In the genomic region with DNA sequence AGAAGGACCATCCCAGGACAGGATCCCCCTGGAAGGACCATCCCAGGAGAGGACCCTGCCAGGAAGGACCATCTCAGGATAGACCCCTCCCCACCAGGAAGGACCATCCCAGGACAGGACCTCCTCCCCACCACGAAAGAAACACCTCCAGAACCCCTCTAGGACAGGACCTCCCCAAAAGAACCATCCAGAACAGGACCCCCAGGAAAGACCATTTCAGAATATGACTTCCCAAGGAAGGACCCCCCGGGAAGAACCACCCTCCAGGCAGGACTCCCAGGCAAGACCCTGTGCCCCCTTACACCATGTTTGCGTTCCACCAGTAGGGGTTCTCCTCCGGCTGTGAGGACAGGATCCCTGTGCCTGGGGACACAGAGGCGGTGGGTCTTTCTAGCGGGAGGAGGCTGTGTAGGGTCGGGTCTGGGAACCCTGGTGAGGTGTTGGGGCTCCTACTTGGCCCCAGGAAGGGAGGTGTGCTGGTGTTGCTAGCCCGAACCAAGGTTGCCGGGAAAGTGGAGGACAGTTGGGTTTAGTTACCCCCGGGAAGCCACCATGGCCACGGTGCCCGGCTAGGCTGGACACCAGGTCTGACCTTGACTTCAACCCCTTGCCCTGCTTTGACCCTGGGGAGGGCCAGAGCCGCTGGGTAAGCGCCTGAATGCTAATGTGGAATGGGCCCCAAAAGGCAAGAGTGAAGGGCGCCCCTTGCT, we compare ENCODE assay signal across 12 cellular contexts. TPM values are rescaled to one million over a fixed set of nuclear protein-coding genes. Genes with fewer than 3 reads are reported as not detected.
A peak's percentile ranks its signal among the peaks of the same experiment; 100 is the strongest.
DNase-seq lines count a peak whose midpoint lies in the region; ATAC-seq lines count a peak whose summit lies in the region.
"Had no signal": no experiment of that assay in that cellular context is flagged by ENCODE, and none has a peak within 500 bp of the region (broad histone marks: within the 10 kb centered on the region; RNA-seq: fewer than 3 reads in every experiment).

No MANE protein-coding gene starts in this region.

- no peak overlapping the region for H2BK15ac ChIP-seq in mesendoderm (replicated peaks; ENCODE audit: low read depth)

- H3K4me1 Mint-ChIP-seq in activated T-helper 17 cell treated with anti-CD3 and anti-CD28 coated beads, Interleukin-2, amount 50 U/mL, for 72 hours: no peaks in the 10 kb centered on the region

- H3K23ac ChIP-seq in mesendoderm (ENCODE audit: low read length): no peak overlapping the region

- in situ Hi-C loops in HAP-1 (cut with MboI; ENCODE audit: low sequenced_read_pairs): no loop called here

- H3K27ac ChIP-seq in BLaER1 treated with 17β-estradiol and CSF1 and Interleukin-3, amounts not matched to agents 10 nM and 100 nM: no peak overlapping the region
- H3K27ac ChIP-seq in mesendoderm (ENCODE audit: low read depth, low read length): no peak overlapping the region
- H3K27ac ChIP-seq in effector memory CD4-positive, alpha-beta T cell (ENCODE audit: insufficient read depth, low read length, poor library complexity, severe bottlenecking): no peak overlapping the region

- no peaks in the 10 kb centered on the region for H3K36me3 ChIP-seq in BLaER1 treated with 17β-estradiol and CSF1 and Interleukin-3, amounts not matched to agents 10 nM and 100 nM
- H3K36me3 ChIP-seq in HAP-1 (replicated peaks) (no peaks in the 10 kb centered on the region), mesendoderm (ENCODE audit: control insufficient read depth, insufficient read depth, low read length) (no peaks in the 10 kb centered on the region)
- H3K36me3 ChIP-seq in effector memory CD4-positive, alpha-beta T cell (ENCODE audit: control insufficient read depth, insufficient read depth, low read length): no peaks in the 10 kb centered on the region
- H3K36me3 ChIP-seq: Peyer's patch had no signal

- H3K9ac ChIP-seq in BLaER1 treated with 17β-estradiol and CSF1 and Interleukin-3, amounts not matched to agents 10 nM and 100 nM: peak overlapping the region in 2 of 11 experiments; percentile 61 to 66; a peak in 2 of 22 replicates
- H3K9ac ChIP-seq in mesendoderm (ENCODE audit: low read length): peak overlapping the region; percentile 42

- peaks cover 14% of the 10 kb centered on the region for H3K27me3 Mint-ChIP-seq in activated T-helper 17 cell treated with anti-CD3 and anti-CD28 coated beads, Interleukin-2, amount 50 U/mL, for 72 hours

- no peak for DNase-seq in HAP-1 (ENCODE audit: low spot score in 2 of 2)
- no peak for DNase-seq in mesendoderm
- no peak for DNase-seq in NCI-H128 (lab: John Stamatoyannopoulos, UW; ENCODE audit: unreplicated experiment)
- DNase-seq in effector memory CD4-positive, alpha-beta T cell: no peak
- no peak for DNase-seq in central memory CD4-positive, alpha-beta T cell
- no peak for DNase-seq in H4 (ENCODE audit: low spot score)
- DNase-seq: DMS153, NCI-H2029 treated with DMSO at 0.1 percent for 48 hours had no signal

- H4K5ac ChIP-seq in mesendoderm (ENCODE audit: low read length): no peak overlapping the region

- H3K4me1 ChIP-seq in BLaER1 treated with 17β-estradiol and CSF1 and Interleukin-3, amounts not matched to agents 10 nM and 100 nM: peaks cover 14 to 28% (median 23%) of the 10 kb centered on the region in 10 experiments; a peak in 19 of 20 replicates
- H3K4me1 ChIP-seq in HAP-1 (no peaks in the 10 kb centered on the region; the same call in 1 of the 2 replicates), mesendoderm (ENCODE audit: control insufficient read depth, low read depth, low read length) (peaks cover 4% of the 10 kb centered on the region)
- peaks cover 17% of the 10 kb centered on the region for H3K4me1 ChIP-seq in effector memory CD4-positive, alpha-beta T cell (ENCODE audit: control insufficient read depth, insufficient read depth, low read length, poor library complexity, severe bottlenecking)

- peak overlapping the region in 7 of 10 experiments; percentile 54 to 69 (median 58); a peak in 6 of 20 replicates for H3K4me3 ChIP-seq in BLaER1 treated with 17β-estradiol and CSF1 and Interleukin-3, amounts not matched to agents 10 nM and 100 nM
- peak overlapping the region; percentile 37 for H3K4me3 ChIP-seq in HAP-1
- no peak overlapping the region for H3K4me3 ChIP-seq in mesendoderm (ENCODE audit: low read length)
- H3K4me3 ChIP-seq in effector memory CD4-positive, alpha-beta T cell (ENCODE audit: insufficient read depth, low read depth, low read length, poor library complexity, severe bottlenecking): no peak overlapping the region
- H3K4me3 ChIP-seq: GM12878 had no signal

- H3K79me2 ChIP-seq in mesendoderm (ENCODE audit: control insufficient read depth, insufficient read depth, low read length): no peaks in the 10 kb centered on the region

- WGBS in mesendoderm (ENCODE audit: extremely low coverage, insufficient coverage, low lambda C conversion rate): no CpG with 5 or more reads among the region's 15 CpGs

- no peak for ATAC-seq in activated T-helper 17 cell treated with anti-CD3 and anti-CD28 coated beads, Interleukin-2, amount 50 U/mL, for 72 hours (replicated peaks)

- H4K20me1 ChIP-seq in BLaER1 treated with 17β-estradiol and CSF1 and Interleukin-3, amounts not matched to agents 10 nM and 100 nM: peaks cover 0 to 44% (median 18%) of the 10 kb centered on the region in 11 experiments; a peak in 16 of 22 replicates

- H3K56ac ChIP-seq in mesendoderm (ENCODE audit: low read length): peak overlapping the region; percentile 58

- H3K27me3 ChIP-seq in BLaER1 treated with 17β-estradiol and CSF1 and Interleukin-3, amounts not matched to agents 10 nM and 100 nM: peaks cover 64 to 73% (median 70%) of the 10 kb centered on the region in 11 experiments
- H3K27me3 ChIP-seq in HAP-1 (ENCODE audit: low read depth): peaks cover 8% of the 10 kb centered on the region
- H3K27me3 ChIP-seq in mesendoderm (ENCODE audit: insufficient read depth, low read length, poor library complexity): peaks cover 6% of the 10 kb centered on the region
- H3K27me3 ChIP-seq in effector memory CD4-positive, alpha-beta T cell (replicated peaks; ENCODE audit: control insufficient read depth, insufficient read depth, low read length, poor library complexity, severe bottlenecking): peaks cover 35% of the 10 kb centered on the region

- H3K4me3 Mint-ChIP-seq in activated T-helper 17 cell treated with anti-CD3 and anti-CD28 coated beads, Interleukin-2, amount 50 U/mL, for 72 hours: peak overlapping the region; percentile 54

- H2AK5ac ChIP-seq in mesendoderm (ENCODE audit: low read length): no peak overlapping the region

- H2BK120ac ChIP-seq in mesendoderm (ENCODE audit: low read depth, low read length): no peak overlapping the region

- H3K36me3 Mint-ChIP-seq in activated T-helper 17 cell treated with anti-CD3 and anti-CD28 coated beads, Interleukin-2, amount 50 U/mL, for 72 hours (ENCODE audit: low read depth): no peaks in the 10 kb centered on the region

- no peak overlapping the region for H3K4ac ChIP-seq in mesendoderm (ENCODE audit: low read depth, low read length)

- no peaks in the 10 kb centered on the region for H3K79me1 ChIP-seq in mesendoderm (ENCODE audit: low read length)

- no peak overlapping the region for H4K8ac ChIP-seq in mesendoderm (ENCODE audit: low read depth, low read length)

- no peak overlapping the region for H3K18ac ChIP-seq in mesendoderm (ENCODE audit: low read length)

- no peak overlapping the region for H3K27ac Mint-ChIP-seq in activated T-helper 17 cell treated with anti-CD3 and anti-CD28 coated beads, Interleukin-2, amount 50 U/mL, for 72 hours

- peak overlapping the region; percentile 87 to 98 (median 94); a peak in 19 of 22 replicates for H3K4me2 ChIP-seq in BLaER1 treated with 17β-estradiol and CSF1 and Interleukin-3, amounts not matched to agents 10 nM and 100 nM
- H3K4me2 ChIP-seq in mesendoderm (ENCODE audit: low read length): no peak overlapping the region

- H3K9me3 Mint-ChIP-seq in activated T-helper 17 cell treated with anti-CD3 and anti-CD28 coated beads, Interleukin-2, amount 50 U/mL, for 72 hours: no peaks in the 10 kb centered on the region

- no peak overlapping the region for H2BK5ac ChIP-seq in mesendoderm (ENCODE audit: low read length)

- H3K9me3 ChIP-seq in BLaER1 treated with 17β-estradiol and CSF1 and Interleukin-3, amounts not matched to agents 10 nM and 100 nM (replicated peaks in 1 of 11): no peaks in the 10 kb centered on the region
- H3K9me3 ChIP-seq in HAP-1: no peaks in the 10 kb centered on the region
- H3K9me3 ChIP-seq in effector memory CD4-positive, alpha-beta T cell (ENCODE audit: control insufficient read depth, low read length): no peaks in the 10 kb centered on the region
- H3K9me3 ChIP-seq: Peyer's patch had no signal

RNA-seq across cellular contexts. Expression of gene NOTUM, which starts 2.2 kb away (rescaled TPM):
- total RNA-seq in activated T-helper 17 cell treated with anti-CD3 and anti-CD28 coated beads, Interleukin-2, amount 50 U/mL, for 72 hours: 1 to 10 TPM in 1 of 2 donors, under 1 TPM in 1; 0.17 to 6.8 TPM
- polyA plus RNA-seq in mesendoderm (2013, experiment 1 of 2): 4.3 TPM
- 4.0 TPM for polyA plus RNA-seq in mesendoderm (2013, experiment 2 of 2)
- 0.06 and 0.45 TPM in 2 replicates for total RNA-seq in H4 (2014; rRNA removed; shearing (Covaris generic))

RNA-seq across cellular contexts. Expression of gene MYADML2, which starts 11.8 kb away (rescaled TPM):
- not detected for total RNA-seq in activated T-helper 17 cell treated with anti-CD3 and anti-CD28 coated beads, Interleukin-2, amount 50 U/mL, for 72 hours
- polyA plus RNA-seq in mesendoderm (2013, experiment 1 of 2): not detected
- 0.01 TPM for polyA plus RNA-seq in mesendoderm (2013, experiment 2 of 2)
- not detected in 2 replicates for total RNA-seq in H4 (2014; rRNA removed; shearing (Covaris generic))
- total RNA-seq: GM12878 had no signal
- polyA plus RNA-seq: GM12878 had no signal

RNA-seq across cellular contexts. Expression of gene ASPSCR1, which starts 18.6 kb away (rescaled TPM):
- total RNA-seq in activated T-helper 17 cell treated with anti-CD3 and anti-CD28 coated beads, Interleukin-2, amount 50 U/mL, for 72 hours: 10 to 100 TPM; 22.3 to 30.3 TPM
- polyA plus RNA-seq in mesendoderm (2013, experiment 1 of 2): 24.2 TPM
- 25.3 TPM for polyA plus RNA-seq in mesendoderm (2013, experiment 2 of 2)
- total RNA-seq in H4 (2014; rRNA removed; shearing (Covaris generic)): 24.9 and 32.5 TPM in 2 replicates

RNA-seq across cellular contexts. Expression of gene PYCR1, which starts 21.7 kb away (rescaled TPM):
- 10 to 100 TPM; 25.1 to 40.6 TPM for total RNA-seq in activated T-helper 17 cell treated with anti-CD3 and anti-CD28 coated beads, Interleukin-2, amount 50 U/mL, for 72 hours
- polyA plus RNA-seq in mesendoderm (2013, experiment 1 of 2): 79.0 TPM
- 78.3 TPM for polyA plus RNA-seq in mesendoderm (2013, experiment 2 of 2)
- 92.4 and 128 TPM in 2 replicates for total RNA-seq in H4 (2014; rRNA removed; shearing (Covaris generic))

RNA-seq across cellular contexts. Expression of gene MAFG, which starts 31.3 kb away (rescaled TPM):
- 10 to 100 TPM; 28.9 to 32.6 TPM for total RNA-seq in activated T-helper 17 cell treated with anti-CD3 and anti-CD28 coated beads, Interleukin-2, amount 50 U/mL, for 72 hours
- 25.3 TPM for polyA plus RNA-seq in mesendoderm (2013, experiment 1 of 2)
- polyA plus RNA-seq in mesendoderm (2013, experiment 2 of 2): 24.3 TPM
- total RNA-seq in H4 (2014; rRNA removed; shearing (Covaris generic)): 8.7 and 9.3 TPM in 2 replicates

Comparison
In these comparisons a context has a peak if more than half of its experiments do, and no peak if none do; other contexts are left out.
1. H3K4me3 ChIP-seq: peak in BLaER1 treated with 17β-estradiol and CSF1 and Interleukin-3, amounts not matched to agents 10 nM and 100 nM (7 of 10) and HAP-1 (single experiment); none in mesendoderm (single experiment) and effector memory CD4-positive, alpha-beta T cell (single experiment).